ENCODE assay signal across 1 cellular context in the genomic region with DNA sequence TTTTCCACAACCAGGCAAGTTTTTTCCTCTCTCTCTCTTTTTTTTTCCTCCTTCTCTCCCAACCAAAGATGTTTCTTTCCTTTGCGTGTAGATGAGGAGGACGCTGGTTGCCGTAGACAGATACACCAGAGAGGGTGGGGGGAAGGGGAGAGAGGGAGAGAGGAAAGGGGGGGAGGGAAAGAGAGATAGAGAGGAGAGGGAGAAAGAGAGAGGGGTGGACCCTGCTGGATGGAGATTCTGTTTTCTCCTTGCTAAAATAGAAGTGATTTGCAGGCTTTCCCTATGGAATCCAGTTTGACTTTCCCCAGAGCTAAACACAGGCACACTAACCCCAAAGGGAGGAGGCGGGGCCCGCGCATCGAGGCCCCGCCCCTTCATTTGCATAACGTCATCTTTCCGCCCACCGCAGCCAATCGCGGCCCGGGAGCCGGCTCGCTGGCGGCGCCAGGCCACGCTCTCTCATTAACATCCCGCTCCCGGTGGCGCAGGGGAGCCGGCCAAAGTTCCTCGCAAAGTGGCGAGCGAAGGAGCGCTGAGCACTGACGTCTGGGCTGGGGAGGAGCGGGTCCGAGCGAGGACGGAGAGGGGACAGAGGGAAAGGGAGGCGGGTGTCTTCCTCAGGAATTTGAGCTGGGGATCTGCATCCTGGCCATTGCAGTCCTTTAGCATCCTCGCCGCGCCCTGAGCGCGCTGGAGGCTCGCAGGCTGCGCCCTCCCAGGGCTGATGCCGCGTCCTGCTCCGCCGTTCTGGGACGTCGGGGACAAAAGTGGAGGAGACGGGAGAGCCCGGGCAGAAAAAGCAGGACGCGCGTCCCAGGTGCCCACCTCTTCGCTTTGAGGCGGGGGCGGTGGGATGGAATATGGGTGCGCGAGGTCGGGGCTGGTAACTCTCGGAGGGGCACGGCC.
TF ChIP-seq lines count a peak whose summit lies in the region.

No MANE protein-coding gene starts in this region.

TF ChIP-seq in GM23338, 12 proteins besides CTCF, POLR2A, EP300 and RAD21 (continued from another document):
- TF ChIP-seq, protein P1, sequence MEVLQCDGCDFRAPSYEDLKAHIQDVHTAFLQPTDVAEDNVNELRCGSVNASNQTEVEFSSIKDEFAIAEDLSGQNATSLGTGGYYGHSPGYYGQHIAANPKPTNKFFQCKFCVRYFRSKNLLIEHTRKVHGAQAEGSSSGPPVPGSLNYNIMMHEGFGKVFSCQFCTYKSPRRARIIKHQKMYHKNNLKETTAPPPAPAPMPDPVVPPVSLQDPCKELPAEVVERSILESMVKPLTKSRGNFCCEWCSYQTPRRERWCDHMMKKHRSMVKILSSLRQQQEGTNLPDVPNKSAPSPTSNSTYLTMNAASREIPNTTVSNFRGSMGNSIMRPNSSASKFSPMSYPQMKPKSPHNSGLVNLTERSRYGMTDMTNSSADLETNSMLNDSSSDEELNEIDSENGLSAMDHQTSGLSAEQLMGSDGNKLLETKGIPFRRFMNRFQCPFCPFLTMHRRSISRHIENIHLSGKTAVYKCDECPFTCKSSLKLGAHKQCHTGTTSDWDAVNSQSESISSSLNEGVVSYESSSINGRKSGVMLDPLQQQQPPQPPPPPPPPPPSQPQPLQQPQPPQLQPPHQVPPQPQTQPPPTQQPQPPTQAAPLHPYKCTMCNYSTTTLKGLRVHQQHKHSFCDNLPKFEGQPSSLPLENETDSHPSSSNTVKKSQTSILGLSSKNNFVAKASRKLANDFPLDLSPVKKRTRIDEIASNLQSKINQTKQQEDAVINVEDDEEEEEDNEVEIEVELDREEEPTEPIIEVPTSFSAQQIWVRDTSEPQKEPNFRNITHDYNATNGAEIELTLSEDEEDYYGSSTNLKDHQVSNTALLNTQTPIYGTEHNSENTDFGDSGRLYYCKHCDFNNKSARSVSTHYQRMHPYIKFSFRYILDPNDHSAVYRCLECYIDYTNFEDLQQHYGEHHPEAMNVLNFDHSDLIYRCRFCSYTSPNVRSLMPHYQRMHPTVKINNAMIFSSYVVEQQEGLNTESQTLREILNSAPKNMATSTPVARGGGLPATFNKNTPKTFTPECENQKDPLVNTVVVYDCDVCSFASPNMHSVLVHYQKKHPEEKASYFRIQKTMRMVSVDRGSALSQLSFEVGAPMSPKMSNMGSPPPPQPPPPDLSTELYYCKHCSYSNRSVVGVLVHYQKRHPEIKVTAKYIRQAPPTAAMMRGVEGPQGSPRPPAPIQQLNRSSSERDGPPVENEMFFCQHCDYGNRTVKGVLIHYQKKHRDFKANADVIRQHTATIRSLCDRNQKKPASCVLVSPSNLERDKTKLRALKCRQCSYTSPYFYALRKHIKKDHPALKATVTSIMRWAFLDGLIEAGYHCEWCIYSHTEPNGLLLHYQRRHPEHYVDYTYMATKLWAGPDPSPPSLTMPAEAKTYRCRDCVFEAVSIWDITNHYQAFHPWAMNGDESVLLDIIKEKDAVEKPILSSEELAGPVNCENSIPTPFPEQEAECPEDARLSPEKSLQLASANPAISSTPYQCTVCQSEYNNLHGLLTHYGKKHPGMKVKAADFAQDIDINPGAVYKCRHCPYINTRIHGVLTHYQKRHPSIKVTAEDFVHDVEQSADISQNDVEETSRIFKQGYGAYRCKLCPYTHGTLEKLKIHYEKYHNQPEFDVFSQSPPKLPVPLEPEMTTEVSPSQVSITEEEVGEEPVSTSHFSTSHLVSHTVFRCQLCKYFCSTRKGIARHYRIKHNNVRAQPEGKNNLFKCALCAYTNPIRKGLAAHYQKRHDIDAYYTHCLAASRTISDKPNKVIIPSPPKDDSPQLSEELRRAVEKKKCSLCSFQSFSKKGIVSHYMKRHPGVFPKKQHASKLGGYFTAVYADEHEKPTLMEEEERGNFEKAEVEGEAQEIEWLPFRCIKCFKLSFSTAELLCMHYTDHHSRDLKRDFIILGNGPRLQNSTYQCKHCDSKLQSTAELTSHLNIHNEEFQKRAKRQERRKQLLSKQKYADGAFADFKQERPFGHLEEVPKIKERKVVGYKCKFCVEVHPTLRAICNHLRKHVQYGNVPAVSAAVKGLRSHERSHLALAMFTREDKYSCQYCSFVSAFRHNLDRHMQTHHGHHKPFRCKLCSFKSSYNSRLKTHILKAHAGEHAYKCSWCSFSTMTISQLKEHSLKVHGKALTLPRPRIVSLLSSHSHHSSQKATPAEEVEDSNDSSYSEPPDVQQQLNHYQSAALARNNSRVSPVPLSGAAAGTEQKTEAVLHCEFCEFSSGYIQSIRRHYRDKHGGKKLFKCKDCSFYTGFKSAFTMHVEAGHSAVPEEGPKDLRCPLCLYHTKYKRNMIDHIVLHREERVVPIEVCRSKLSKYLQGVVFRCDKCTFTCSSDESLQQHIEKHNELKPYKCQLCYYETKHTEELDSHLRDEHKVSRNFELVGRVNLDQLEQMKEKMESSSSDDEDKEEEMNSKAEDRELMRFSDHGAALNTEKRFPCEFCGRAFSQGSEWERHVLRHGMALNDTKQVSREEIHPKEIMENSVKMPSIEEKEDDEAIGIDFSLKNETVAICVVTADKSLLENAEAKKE (CRISPR knock-in tag; IDR thresholded peaks at IDR 0.05), result no peak
